1 cellular context compared by ENCODE assay signal in the genomic region with DNA sequence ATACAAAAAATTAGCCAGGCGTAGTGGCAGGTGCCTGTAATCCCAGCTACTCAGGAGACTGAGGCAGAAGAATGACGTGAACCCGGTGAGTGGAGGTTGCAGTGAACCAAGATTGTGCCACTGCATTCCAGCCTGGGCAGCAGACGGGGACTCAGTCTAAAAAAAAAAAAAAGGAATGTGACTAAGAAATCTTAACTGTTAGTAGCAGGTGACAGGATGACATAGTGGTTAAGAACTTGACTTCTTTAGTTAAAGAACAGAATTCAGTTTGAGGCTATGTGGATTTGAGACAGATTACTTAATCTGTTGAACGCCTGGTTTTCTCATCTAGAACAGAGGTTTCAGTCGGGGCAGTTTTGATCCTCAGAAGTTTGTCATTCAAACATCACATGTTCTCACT.
TF ChIP-seq lines count a peak whose summit lies in the region.

No MANE protein-coding gene starts in this region.

TF ChIP-seq in GM12878, 131 proteins besides CTCF, POLR2A, EP300 and RAD21:
- TF ChIP-seq GATAD2B (conservative IDR thresholded peaks at IDR 0.05; ENCODE audit: low read depth), result no peak
- no peak for TF ChIP-seq WRNIP1 (IDR thresholded peaks at IDR 0.05; ENCODE audit: borderline replicate concordance, low read depth, low read length)
- no peak for TF ChIP-seq ASH2L (IDR thresholded peaks at IDR 0.05; ENCODE audit: borderline replicate concordance, low read depth)
- TF ChIP-seq, protein P1, sequence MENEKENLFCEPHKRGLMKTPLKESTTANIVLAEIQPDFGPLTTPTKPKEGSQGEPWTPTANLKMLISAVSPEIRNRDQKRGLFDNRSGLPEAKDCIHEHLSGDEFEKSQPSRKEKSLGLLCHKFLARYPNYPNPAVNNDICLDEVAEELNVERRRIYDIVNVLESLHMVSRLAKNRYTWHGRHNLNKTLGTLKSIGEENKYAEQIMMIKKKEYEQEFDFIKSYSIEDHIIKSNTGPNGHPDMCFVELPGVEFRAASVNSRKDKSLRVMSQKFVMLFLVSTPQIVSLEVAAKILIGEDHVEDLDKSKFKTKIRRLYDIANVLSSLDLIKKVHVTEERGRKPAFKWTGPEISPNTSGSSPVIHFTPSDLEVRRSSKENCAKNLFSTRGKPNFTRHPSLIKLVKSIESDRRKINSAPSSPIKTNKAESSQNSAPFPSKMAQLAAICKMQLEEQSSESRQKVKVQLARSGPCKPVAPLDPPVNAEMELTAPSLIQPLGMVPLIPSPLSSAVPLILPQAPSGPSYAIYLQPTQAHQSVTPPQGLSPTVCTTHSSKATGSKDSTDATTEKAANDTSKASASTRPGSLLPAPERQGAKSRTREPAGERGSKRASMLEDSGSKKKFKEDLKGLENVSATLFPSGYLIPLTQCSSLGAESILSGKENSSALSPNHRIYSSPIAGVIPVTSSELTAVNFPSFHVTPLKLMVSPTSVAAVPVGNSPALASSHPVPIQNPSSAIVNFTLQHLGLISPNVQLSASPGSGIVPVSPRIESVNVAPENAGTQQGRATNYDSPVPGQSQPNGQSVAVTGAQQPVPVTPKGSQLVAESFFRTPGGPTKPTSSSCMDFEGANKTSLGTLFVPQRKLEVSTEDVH (IDR thresholded peaks at IDR 0.05; ENCODE audit: low read depth, partially characterized antibody), result no peak
